In genomic region chr17:75846701-75847594, GRCh38 we compare ENCODE assay signal across 1 cellular context.
TF ChIP-seq lines count a peak whose summit lies in the region.

No MANE protein-coding gene starts in this region.

TF ChIP-seq in HepG2, 621 proteins besides CTCF, POLR2A, EP300 and RAD21 (continued from another document and continues in another):
- no peak for TF ChIP-seq AKNA (CRISPR knock-in tag; IDR thresholded peaks at IDR 0.05; ENCODE audit: borderline replicate concordance)
- TF ChIP-seq SRF (IDR thresholded peaks at IDR 0.05; ENCODE audit: low read depth, low read length): no peak
- peak; percentile 97 for TF ChIP-seq PATZ1 (CRISPR knock-in tag; IDR thresholded peaks at IDR 0.05)
- TF ChIP-seq CSRNP2 (CRISPR knock-in tag; conservative IDR thresholded peaks at IDR 0.05; ENCODE audit: low read depth): no peak
- TF ChIP-seq MTF2 (CRISPR knock-in tag; IDR thresholded peaks at IDR 0.05; ENCODE audit: borderline replicate concordance): no peak
- TF ChIP-seq CHD2 (IDR thresholded peaks at IDR 0.05; ENCODE audit: low read depth, low read length): 0 out of 2 replicates have a peak, but pooled peaks have one; percentile 17
- peak; percentile 97 for TF ChIP-seq HMG20B (CRISPR knock-in tag; conservative IDR thresholded peaks at IDR 0.05)
- peak; percentile 59; the same call in 1 of the 2 replicates for TF ChIP-seq ZNF615 (CRISPR knock-in tag; IDR thresholded peaks at IDR 0.05; ENCODE audit: borderline replicate concordance)
- TF ChIP-seq POLR2G (IDR thresholded peaks at IDR 0.05; ENCODE audit: low read depth, low read length): peak; percentile 63; the same call in 1 of the 2 replicates
- TF ChIP-seq CEBPB (IDR thresholded peaks at IDR 0.05; ENCODE audit: borderline replicate concordance, low read depth, low read length): no peak
- TF ChIP-seq ATF4 (CRISPR knock-in tag; IDR thresholded peaks at IDR 0.05): no peak; a peak in 1 of 4 replicates
- TF ChIP-seq ZNF333 (CRISPR knock-in tag; IDR thresholded peaks at IDR 0.05; ENCODE audit: borderline replicate concordance): 0 out of 2 replicates have a peak, but pooled peaks have one; percentile 83
- TF ChIP-seq PITX1 (CRISPR knock-in tag; IDR thresholded peaks at IDR 0.05): peak; percentile 100
- no peak for TF ChIP-seq SMARCE1 (IDR thresholded peaks at IDR 0.05; ENCODE audit: borderline replicate concordance)
- peak; percentile 60 for TF ChIP-seq ZNF121 (CRISPR knock-in tag; IDR thresholded peaks at IDR 0.05)
- TF ChIP-seq ZNF761 (CRISPR knock-in tag; conservative IDR thresholded peaks at IDR 0.05): peak; percentile 89; the same call in 1 of the 2 replicates
- no peak for TF ChIP-seq ZNF207 (IDR thresholded peaks at IDR 0.05; ENCODE audit: borderline replicate concordance)
- TF ChIP-seq ELF4 (CRISPR knock-in tag; IDR thresholded peaks at IDR 0.05; ENCODE audit: borderline replicate concordance): no peak; the same call in 1 of the 2 replicates
- TF ChIP-seq TMF1 (CRISPR knock-in tag; IDR thresholded peaks at IDR 0.05; ENCODE audit: low read depth): peak; percentile 86; the same call in 1 of the 2 replicates
- TF ChIP-seq SNRNP70 (IDR thresholded peaks at IDR 0.05; ENCODE audit: low read depth, low read length): no peak
- peak; percentile 81; the same call in 1 of the 2 replicates for TF ChIP-seq ZFP36L1 (CRISPR knock-in tag; IDR thresholded peaks at IDR 0.05)
- TF ChIP-seq ZSCAN31 (CRISPR knock-in tag; IDR thresholded peaks at IDR 0.05; ENCODE audit: low read depth): peak; percentile 96
- TF ChIP-seq KMT2A (CRISPR knock-in tag; IDR thresholded peaks at IDR 0.05): peak; percentile 68; the same call in 1 of the 2 replicates
- TF ChIP-seq MIXL1 (CRISPR knock-in tag; IDR thresholded peaks at IDR 0.05): no peak
- TF ChIP-seq KLF13 (CRISPR knock-in tag; IDR thresholded peaks at IDR 0.05): no peak; the same call in 1 of the 2 replicates
- no peak for TF ChIP-seq GRHL1 (CRISPR knock-in tag; conservative IDR thresholded peaks at IDR 0.05)
- TF ChIP-seq ATAD3A (CRISPR knock-in tag; IDR thresholded peaks at IDR 0.05): no peak
- peak; percentile 90 for TF ChIP-seq ZFX (CRISPR knock-in tag; IDR thresholded peaks at IDR 0.05; ENCODE audit: low read depth)
- peak; percentile 62 for TF ChIP-seq CSRNP1 (CRISPR knock-in tag; IDR thresholded peaks at IDR 0.05)
- TF ChIP-seq DPF2 (CRISPR knock-in tag; IDR thresholded peaks at IDR 0.05; ENCODE audit: borderline replicate concordance, low read depth): peak; percentile 86
- TF ChIP-seq HMG20A (CRISPR knock-in tag; IDR thresholded peaks at IDR 0.05; ENCODE audit: borderline replicate concordance): no peak
- peak; percentile 74; the same call in 1 of the 2 replicates for TF ChIP-seq IRF9 (CRISPR knock-in tag; IDR thresholded peaks at IDR 0.05; ENCODE audit: borderline replicate concordance)
- no peak; the same call in 1 of the 2 replicates for TF ChIP-seq ZNF552 (CRISPR knock-in tag; IDR thresholded peaks at IDR 0.05; ENCODE audit: borderline replicate concordance)
- TF ChIP-seq ZNF367 (CRISPR knock-in tag; IDR thresholded peaks at IDR 0.05; ENCODE audit: borderline replicate concordance): 0 out of 2 replicates have a peak, but pooled peaks have one; percentile 76
- TF ChIP-seq AHR (CRISPR knock-in tag; IDR thresholded peaks at IDR 0.05): peak; percentile 88; the same call in 1 of the 2 replicates
- no peak for TF ChIP-seq ZFP62 (CRISPR knock-in tag; IDR thresholded peaks at IDR 0.05)
- TF ChIP-seq KDM6A (CRISPR knock-in tag; IDR thresholded peaks at IDR 0.05; ENCODE audit: low read depth): peak; percentile 89; the same call in 1 of the 2 replicates
- TF ChIP-seq SCMH1 (CRISPR knock-in tag; IDR thresholded peaks at IDR 0.05; ENCODE audit: borderline replicate concordance): no peak
- no peak for TF ChIP-seq ZNF672 (CRISPR knock-in tag; IDR thresholded peaks at IDR 0.05)
- peak; percentile 95 to 96 for TF ChIP-seq NR2F1 (CRISPR knock-in tag; IDR thresholded peaks at IDR 0.05)
- peak; percentile 54; the same call in 1 of the 2 replicates for TF ChIP-seq ZNF563 (CRISPR knock-in tag; IDR thresholded peaks at IDR 0.05)
- TF ChIP-seq ZMYM4 (CRISPR knock-in tag; IDR thresholded peaks at IDR 0.05): peak; percentile 86
- peak; percentile 70; the same call in 1 of the 2 replicates for TF ChIP-seq ZBTB33 (CRISPR knock-in tag; IDR thresholded peaks at IDR 0.05)
- TF ChIP-seq ZNF460 (CRISPR knock-in tag; IDR thresholded peaks at IDR 0.05; ENCODE audit: borderline replicate concordance): peak; percentile 24; the same call in 1 of the 2 replicates
- TF ChIP-seq KLF9 (CRISPR knock-in tag; IDR thresholded peaks at IDR 0.05; ENCODE audit: low read depth): no peak
- TF ChIP-seq MTA3 (CRISPR knock-in tag; IDR thresholded peaks at IDR 0.05): no peak
- peak; percentile 89 for TF ChIP-seq TBX3 (IDR thresholded peaks at IDR 0.05; ENCODE audit: borderline replicate concordance)
- no peak for TF ChIP-seq GLMP (CRISPR knock-in tag; IDR thresholded peaks at IDR 0.05; ENCODE audit: borderline replicate concordance)
- peak; percentile 47 for TF ChIP-seq ATF3 (CRISPR knock-in tag; IDR thresholded peaks at IDR 0.05)
